1 cellular context compared by ENCODE assay signal in the genomic region with DNA sequence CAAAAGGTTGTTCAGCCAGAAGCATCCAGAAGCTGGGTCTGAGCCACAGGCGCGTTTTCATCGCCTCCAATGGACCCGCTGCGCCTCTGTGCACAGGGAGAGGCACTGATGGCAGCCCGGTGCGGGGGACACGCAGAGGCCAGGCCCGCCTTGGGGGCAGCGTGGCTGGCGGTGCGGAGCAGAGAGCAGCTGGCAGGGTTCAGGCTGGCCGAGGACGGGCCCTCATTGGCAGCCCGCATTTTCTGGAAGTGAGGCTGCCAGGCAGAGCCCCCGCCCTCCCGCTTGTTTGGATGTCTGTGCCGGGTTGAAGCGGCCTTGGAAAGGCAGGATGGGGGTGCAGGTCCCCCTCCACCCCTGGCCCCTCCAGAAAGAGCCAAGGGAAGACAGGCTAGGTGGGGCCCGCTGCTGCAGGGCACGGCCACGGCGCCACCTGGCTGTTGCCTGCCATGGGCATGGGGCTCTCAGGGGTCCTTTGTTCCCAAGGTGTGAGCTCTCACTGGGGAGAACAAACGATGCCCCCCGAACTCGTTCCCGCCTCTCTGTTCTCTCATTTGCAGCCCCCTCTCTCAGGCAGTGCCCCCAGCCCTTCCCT.
TF ChIP-seq lines count a peak whose summit lies in the region.

No MANE protein-coding gene starts in this region.

TF ChIP-seq in SK-N-SH, 30 proteins besides CTCF, POLR2A, EP300 and RAD21:
- TF ChIP-seq, protein P1, sequence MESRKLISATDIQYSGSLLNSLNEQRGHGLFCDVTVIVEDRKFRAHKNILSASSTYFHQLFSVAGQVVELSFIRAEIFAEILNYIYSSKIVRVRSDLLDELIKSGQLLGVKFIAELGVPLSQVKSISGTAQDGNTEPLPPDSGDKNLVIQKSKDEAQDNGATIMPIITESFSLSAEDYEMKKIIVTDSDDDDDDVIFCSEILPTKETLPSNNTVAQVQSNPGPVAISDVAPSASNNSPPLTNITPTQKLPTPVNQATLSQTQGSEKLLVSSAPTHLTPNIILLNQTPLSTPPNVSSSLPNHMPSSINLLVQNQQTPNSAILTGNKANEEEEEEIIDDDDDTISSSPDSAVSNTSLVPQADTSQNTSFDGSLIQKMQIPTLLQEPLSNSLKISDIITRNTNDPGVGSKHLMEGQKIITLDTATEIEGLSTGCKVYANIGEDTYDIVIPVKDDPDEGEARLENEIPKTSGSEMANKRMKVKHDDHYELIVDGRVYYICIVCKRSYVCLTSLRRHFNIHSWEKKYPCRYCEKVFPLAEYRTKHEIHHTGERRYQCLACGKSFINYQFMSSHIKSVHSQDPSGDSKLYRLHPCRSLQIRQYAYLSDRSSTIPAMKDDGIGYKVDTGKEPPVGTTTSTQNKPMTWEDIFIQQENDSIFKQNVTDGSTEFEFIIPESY (IDR thresholded peaks at IDR 0.05; ENCODE audit: borderline replicate concordance, low read depth) = no peak
- TF ChIP-seq NRF1 (IDR thresholded peaks at IDR 0.05; ENCODE audit: low read depth, low read length) (no peak), RFX5 (IDR thresholded peaks at IDR 0.05; ENCODE audit: low read length) (no peak), FOXM1 (IDR thresholded peaks at IDR 0.05; ENCODE audit: low read depth) (no peak), EZH2phosphoT487 (IDR thresholded peaks at IDR 0.05; ENCODE audit: borderline replicate concordance, low read depth) (no peak), JUND (IDR thresholded peaks at IDR 0.05) (no peak), FOXJ3 (CRISPR knock-in tag; IDR thresholded peaks at IDR 0.05) (no peak), RXRA (IDR thresholded peaks at IDR 0.05; ENCODE audit: borderline replicate concordance, low read depth) (no peak), GATA2 (CRISPR knock-in tag; IDR thresholded peaks at IDR 0.05) (no peak), MEF2A (IDR thresholded peaks at IDR 0.05; ENCODE audit: borderline replicate concordance, low read depth) (no peak), GABPA (IDR thresholded peaks at IDR 0.05; ENCODE audit: low read depth) (no peak)
- TF ChIP-seq, protein P2, sequence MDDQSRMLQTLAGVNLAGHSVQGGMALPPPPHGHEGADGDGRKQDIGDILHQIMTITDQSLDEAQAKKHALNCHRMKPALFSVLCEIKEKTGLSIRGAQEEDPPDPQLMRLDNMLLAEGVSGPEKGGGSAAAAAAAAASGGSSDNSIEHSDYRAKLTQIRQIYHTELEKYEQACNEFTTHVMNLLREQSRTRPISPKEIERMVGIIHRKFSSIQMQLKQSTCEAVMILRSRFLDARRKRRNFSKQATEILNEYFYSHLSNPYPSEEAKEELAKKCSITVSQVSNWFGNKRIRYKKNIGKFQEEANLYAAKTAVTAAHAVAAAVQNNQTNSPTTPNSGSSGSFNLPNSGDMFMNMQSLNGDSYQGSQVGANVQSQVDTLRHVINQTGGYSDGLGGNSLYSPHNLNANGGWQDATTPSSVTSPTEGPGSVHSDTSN (IDR thresholded peaks at IDR 0.05) = no peak
- TF ChIP-seq, protein P3, sequence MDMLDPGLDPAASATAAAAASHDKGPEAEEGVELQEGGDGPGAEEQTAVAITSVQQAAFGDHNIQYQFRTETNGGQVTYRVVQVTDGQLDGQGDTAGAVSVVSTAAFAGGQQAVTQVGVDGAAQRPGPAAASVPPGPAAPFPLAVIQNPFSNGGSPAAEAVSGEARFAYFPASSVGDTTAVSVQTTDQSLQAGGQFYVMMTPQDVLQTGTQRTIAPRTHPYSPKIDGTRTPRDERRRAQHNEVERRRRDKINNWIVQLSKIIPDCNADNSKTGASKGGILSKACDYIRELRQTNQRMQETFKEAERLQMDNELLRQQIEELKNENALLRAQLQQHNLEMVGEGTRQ (IDR thresholded peaks at IDR 0.05; ENCODE audit: borderline replicate concordance, low read depth, low read length) = no peak
